In genomic region chr17:67708378-67708777, GRCh38 we compare ENCODE assay signal across 27 cellular contexts.
"Had no signal": no experiment of that assay in that cellular context is flagged by ENCODE, and none has a peak within 500 bp of the region (broad histone marks: within the 10 kb centered on the region; RNA-seq: fewer than 3 reads in every experiment).

No MANE protein-coding gene starts in this region.

- H3K9me3 Mint-ChIP-seq: activated CD8-positive, alpha-beta T cell treated with anti-CD3 and anti-CD28 coated beads for 36 hours; activated naive CD4-positive, alpha-beta T cell treated with anti-CD3 and anti-CD28 coated beads, Interleukin-2, amount 10 ng/mL, durations not matched to agents 7 days and 5 days; activated T-cell treated with anti-CD3 and anti-CD28 coated beads, Interleukin-2, amount 50 U/mL, for 24 hours; central memory CD8-positive, alpha-beta T cell had no signal

- ATAC-seq: activated CD8-positive, alpha-beta T cell treated with anti-CD3 and anti-CD28 coated beads for 36 hours had no signal

- H3K27me3 ChIP-seq: cardiac muscle cell had no signal

- H3K4me3 Mint-ChIP-seq: activated CD4-positive, alpha-beta T cell treated with anti-CD3 and anti-CD28 coated beads, Interleukin-2, amount 10 ng/mL, durations not matched to agents 24 days and 14 days; activated CD8-positive, alpha-beta T cell treated with anti-CD3 and anti-CD28 coated beads for 36 hours; activated naive CD4-positive, alpha-beta T cell treated with anti-CD3 and anti-CD28 coated beads, Interleukin-2, amount 10 ng/mL, durations not matched to agents 7 days and 5 days; activated naive CD8-positive, alpha-beta T cell; activated T-cell treated with anti-CD3 and anti-CD28 coated beads, Interleukin-2, amount 50 U/mL, for 24 hours; central memory CD8-positive, alpha-beta T cell had no signal

- H3K36me3 ChIP-seq: cardiac muscle cell, WERI-Rb-1 had no signal

- DNase-seq: activated CD4-positive, alpha-beta T cell treated with anti-CD3 and anti-CD28 coated beads, Interleukin-2, amount 10 ng/mL, durations not matched to agents 24 days and 14 days; activated CD4-positive, alpha-beta T cell treated with anti-CD3 and anti-CD28 coated beads, Interleukin-2, amount 50 U/mL, for 4 hours; activated CD8-positive, alpha-beta T cell treated with anti-CD3 and anti-CD28 coated beads for 36 hours; activated gamma-delta T cell treated with Interleukin-2 at 50 U/mL for 16 hours; activated naive CD4-positive, alpha-beta T cell treated with anti-CD3 and anti-CD28 coated beads, Interleukin-2, amount 10 ng/mL, durations not matched to agents 7 days and 5 days; activated T-cell treated with anti-CD3 and anti-CD28 coated beads, Interleukin-2, amount 50 U/mL, for 24 hours; amniotic stem cell; aorta; KG1; MM.1S; NCI-H1092 treated with DMSO at 0.1 percent for 48 hours; NCI-H1417; NCI-H146; NCI-H187; NCI-H2029 treated with DMSO at 0.1 percent for 48 hours; NCI-H2107; NCI-H2171; NCI-H510A; NCI-H748 treated with DMSO at 0.1 percent for 48 hours; NK-92 treated with Interleukin-12 subunit alpha and Interleukin-12 subunit beta, amount 100 ng/mL, for 24 hours; OCI-M1; Right ventricle myocardium superior; T1000; WERI-Rb-1 had no signal

- H3K27ac Mint-ChIP-seq: activated CD4-positive, alpha-beta T cell treated with anti-CD3 and anti-CD28 coated beads, Interleukin-2, amount 10 ng/mL, durations not matched to agents 24 days and 14 days; activated CD8-positive, alpha-beta T cell treated with anti-CD3 and anti-CD28 coated beads for 36 hours; activated naive CD4-positive, alpha-beta T cell treated with anti-CD3 and anti-CD28 coated beads, Interleukin-2, amount 10 ng/mL, durations not matched to agents 7 days and 5 days; activated naive CD8-positive, alpha-beta T cell; activated T-cell treated with anti-CD3 and anti-CD28 coated beads, Interleukin-2, amount 50 U/mL, for 24 hours had no signal

- H3K4me3 ChIP-seq: cardiac muscle cell had no signal

- H3K4me1 Mint-ChIP-seq: activated CD4-positive, alpha-beta T cell treated with anti-CD3 and anti-CD28 coated beads, Interleukin-2, amount 10 ng/mL, durations not matched to agents 24 days and 14 days; activated naive CD4-positive, alpha-beta T cell treated with anti-CD3 and anti-CD28 coated beads, Interleukin-2, amount 10 ng/mL, durations not matched to agents 7 days and 5 days; central memory CD8-positive, alpha-beta T cell had no signal

- H3K27ac ChIP-seq: cardiac muscle cell, WERI-Rb-1 had no signal

- H3K36me3 Mint-ChIP-seq: activated naive CD4-positive, alpha-beta T cell treated with anti-CD3 and anti-CD28 coated beads, Interleukin-2, amount 10 ng/mL, durations not matched to agents 7 days and 5 days; activated naive CD8-positive, alpha-beta T cell had no signal
